Comparison of ENCODE assay signal across 8 cellular contexts in the genomic region with DNA sequence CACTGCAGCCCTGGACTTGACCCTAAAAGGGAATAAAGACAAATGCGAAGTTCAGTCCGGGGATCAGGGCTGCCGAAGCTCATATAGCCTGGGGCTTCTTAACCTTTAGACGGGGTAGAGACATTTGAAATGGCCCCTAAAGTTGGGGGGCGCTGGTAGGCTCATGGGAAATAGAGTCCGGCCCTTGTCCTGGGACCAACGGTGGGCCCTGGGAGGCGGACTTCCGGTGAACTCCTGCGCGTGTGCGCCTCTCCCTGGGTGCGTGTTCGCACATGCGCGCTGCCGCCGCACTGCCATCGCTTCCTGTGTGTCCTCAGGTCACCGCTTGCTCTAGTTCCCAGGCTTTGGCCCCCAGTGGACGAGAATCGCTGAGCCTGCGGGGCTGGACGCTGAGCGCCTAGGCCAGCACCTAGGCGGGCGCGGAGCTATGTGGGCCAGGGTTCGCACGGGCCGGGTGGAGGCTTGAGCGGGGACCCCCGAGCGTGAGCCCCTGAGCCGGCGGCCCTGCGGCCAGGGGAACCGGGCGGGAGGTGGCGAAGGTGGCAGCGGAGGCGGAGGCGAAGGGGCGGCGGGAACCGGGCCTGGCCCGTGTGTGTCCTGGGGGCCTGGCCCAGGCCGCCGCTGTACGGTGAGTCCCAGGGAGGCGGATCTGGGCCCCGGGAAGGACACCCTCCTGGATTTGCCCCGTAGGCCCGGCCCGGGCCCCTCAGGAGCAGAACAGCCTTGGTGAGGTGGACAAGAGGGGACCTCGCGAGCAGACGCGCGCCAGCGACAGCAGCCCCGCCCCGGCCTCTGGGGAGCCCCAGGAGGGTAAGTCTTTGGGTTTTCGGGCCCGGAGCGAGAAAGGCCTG. TPM values are rescaled to one million over a fixed set of nuclear protein-coding genes. Genes with fewer than 3 reads are reported as not detected.
DNase-seq lines count a peak whose midpoint lies in the region; ATAC-seq and TF ChIP-seq lines count a peak whose summit lies in the region.

No MANE protein-coding gene starts in this region.

- peak; percentile 53 to 84 for TF ChIP-seq EP300 in tibial nerve (IDR thresholded peaks at IDR 0.05)

- no peaks in the 10 kb centered on the region for H3K9me3 ChIP-seq in cardiac muscle cell (ENCODE audit: low read depth)
- no peaks in the 10 kb centered on the region for H3K9me3 ChIP-seq in parathyroid adenoma (ENCODE audit: control insufficient read depth, low read length)
- no peaks in the 10 kb centered on the region for H3K9me3 ChIP-seq in tibial nerve

- peak overlapping the region; percentile 88 for H3K9ac ChIP-seq in parathyroid adenoma

- H3K79me2 ChIP-seq in parathyroid adenoma, result no peaks in the 10 kb centered on the region

- H3K4me1 ChIP-seq in cardiac muscle cell (ENCODE audit: low read depth) (peaks cover 9% of the 10 kb centered on the region), parathyroid adenoma (no peaks in the 10 kb centered on the region), tibial nerve (peaks cover 0 to 14% (median 2%) of the 10 kb centered on the region in 4 donors)

- H3K4me2 ChIP-seq in parathyroid adenoma (ENCODE audit: low read length), result peak overlapping the region; percentile 86

- 1% methylated on average over 48 to 49 of the region's 66 CpGs for WGBS in tibial nerve, 2 donors

- H3K27me3 ChIP-seq in cardiac muscle cell, result no peaks in the 10 kb centered on the region
- H3K27me3 ChIP-seq in parathyroid adenoma (ENCODE audit: control insufficient read depth, insufficient read depth, low read length), result no peaks in the 10 kb centered on the region
- H3K27me3 ChIP-seq in tibial nerve, result no peaks in the 10 kb centered on the region

- peak in 1 of 2 donors; percentile 50 for TF ChIP-seq POLR2A in tibial nerve (IDR thresholded peaks at IDR 0.05)

- H3K4me3 ChIP-seq in cardiac muscle cell (peak overlapping the region; percentile 82), parathyroid adenoma (ENCODE audit: low read depth, low read length) (peak overlapping the region; percentile 92), tibial nerve (peak overlapping the region; percentile 63 to 99 (median 97))

- POLR2A ChIA-PET in GM10248 (lab: Yijun Ruan, JAX), result interaction anchor here (0.6 kb wide), 1 partner anchor 1221 kb away, joined by 4 read pairs; no protein-coding TSS in a partner anchor

- DNase-seq in GM10248 (ENCODE audit: extremely low spot score) (peak; percentile 94), NCI-H1048 (lab: John Stamatoyannopoulos, UW) (peak; percentile 41), SKM-1 treated with dmso at 0.1 percent for 144 hours (lab: John Stamatoyannopoulos, UW; ENCODE audit: unreplicated experiment) (peak; percentile 84), cardiac muscle cell (ENCODE audit: low read depth in 1 of 2, low spot score in 1 of 2) (peak; percentile 98), tibial nerve (ENCODE audit: low spot score in 2 of 2) (peak; percentile 69 to 77)
- peak; percentile 56 for DNase-seq in activated naive CD8-positive, alpha-beta T cell treated with anti-CD3 and anti-CD28 coated beads, Interleukin-2, amount 50 U/mL, for 16 hours (ENCODE audit: low read depth, low spot score)

- CTCF ChIA-PET in GM10248 (lab: Yijun Ruan, JAX), result interaction anchor here (0.8 to 1.3 kb wide), 2 partner anchors 88 to 91 kb away, joined by 3 read pairs; no protein-coding TSS in a partner anchor

- H3K27ac ChIP-seq in cardiac muscle cell, result peak overlapping the region; percentile 89
- H3K27ac ChIP-seq in parathyroid adenoma, result peak overlapping the region; percentile 77
- H3K27ac ChIP-seq in tibial nerve, result peak overlapping the region; percentile 61 to 87 (median 80)

- TF ChIP-seq CTCF in GM10248 (IDR thresholded peaks at IDR 0.05; ENCODE audit: control extremely low read depth, extremely low read depth, low read depth, missing control alignments), result no peak
- no peak for TF ChIP-seq CTCF in cardiac muscle cell (IDR thresholded peaks at IDR 0.05; ENCODE audit: low read depth, low read length)
- no peak for TF ChIP-seq CTCF in parathyroid adenoma (IDR thresholded peaks at IDR 0.05)
- peak in 1 of 5 experiments; percentile 41 for TF ChIP-seq CTCF in tibial nerve (IDR thresholded peaks at IDR 0.05)

- ATAC-seq in HG02588 (IDR thresholded peaks at IDR 0.05; ENCODE audit: unreplicated experiment), result peak; percentile 92

- H3K36me3 ChIP-seq in cardiac muscle cell, result peaks cover 10% of the 10 kb centered on the region
- H3K36me3 ChIP-seq in parathyroid adenoma (ENCODE audit: control insufficient read depth, insufficient read depth, low read length), result no peaks in the 10 kb centered on the region
- H3K36me3 ChIP-seq in tibial nerve, result peaks cover 0 to 26% (median 5%) of the 10 kb centered on the region in 3 donors

- H2AFZ ChIP-seq in parathyroid adenoma, result peak overlapping the region; percentile 95

RNA-seq across cellular contexts. Expression of a gene that starts 23.0 kb away (rescaled TPM):
- total RNA-seq in cardiac muscle cell (24.1 and 31.6 TPM in 2 replicates), tibial nerve (10 to 100 TPM; 27.9 to 35.2 (median 32.0) TPM)
- polyA plus RNA-seq in cardiac muscle cell, result 16.8 and 31.5 TPM in 2 replicates

RNA-seq across cellular contexts. Expression of a gene that starts 24.2 kb away (rescaled TPM):
- total RNA-seq in cardiac muscle cell (0.25 and 0.69 TPM in 2 replicates), tibial nerve (1 to 10 TPM in 1 of 4 donors, under 1 TPM in 2, not detected in 1; 0.20 to 3.3 (median 0.21) TPM)
- not detected in 2 replicates for polyA plus RNA-seq in cardiac muscle cell

Comparison
In these comparisons a context has a peak if more than half of its experiments do, and no peak if none do; other contexts are left out.
1. Peak in every context shown above with its lines: DNase-seq, ATAC-seq, H3K4me3 ChIP-seq and H3K27ac ChIP-seq.
2. DNase-seq: peak in every context shown above with its lines; median percentile 98 in cardiac muscle cell; 94 in GM10248; 84 in SKM-1 treated with dmso at 0.1 percent for 144 hours; 73 in tibial nerve; 56 in activated naive CD8-positive, alpha-beta T cell treated with anti-CD3 and anti-CD28 coated beads, Interleukin-2, amount 50 U/mL, for 16 hours; 41 in NCI-H1048.